ENCODE assay signal across 8 cellular contexts in the genomic region with DNA sequence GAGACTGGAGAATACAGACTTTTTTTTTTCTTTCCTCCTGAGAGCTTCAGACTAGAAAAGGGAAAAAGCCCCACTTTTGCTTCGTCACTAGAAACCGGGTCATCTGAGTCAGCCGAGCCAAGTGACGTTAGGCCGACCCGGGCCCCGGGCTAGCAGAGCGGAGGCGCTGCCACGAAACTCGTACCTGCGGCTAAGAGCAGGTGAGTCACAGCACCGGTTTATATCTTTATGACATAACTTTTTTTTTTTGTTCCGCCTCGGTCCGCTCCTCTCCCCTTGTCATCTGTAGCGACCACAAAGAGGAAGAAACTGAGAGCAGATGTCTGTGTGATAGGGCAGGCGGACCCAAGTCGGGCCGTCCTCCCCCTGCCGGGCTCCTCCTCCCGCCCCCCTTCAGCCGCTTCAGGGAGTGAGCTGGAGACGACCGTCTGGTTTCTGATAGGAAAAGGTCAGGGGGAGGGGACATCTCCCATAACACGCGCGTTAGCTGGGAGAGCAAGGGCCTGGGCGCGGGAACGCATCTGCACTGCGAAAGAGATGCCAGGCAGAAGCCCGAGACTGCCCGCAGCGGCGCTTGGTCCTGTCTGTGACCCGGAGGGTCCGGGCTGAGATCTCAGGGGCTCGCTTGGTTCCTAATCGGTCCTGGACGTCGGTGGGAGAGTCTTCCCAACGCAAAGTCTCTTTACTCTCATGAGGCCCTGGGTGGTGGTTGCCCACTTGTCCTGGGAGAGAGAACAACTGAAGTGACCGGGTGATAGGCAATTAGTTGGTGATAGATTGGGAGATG. TPM values are rescaled to one million over a fixed set of nuclear protein-coding genes. Genes with fewer than 3 reads are reported as not detected.
DNase-seq lines count a peak whose midpoint lies in the region; ATAC-seq, FAIRE-seq and TF ChIP-seq lines count a peak whose summit lies in the region.

No MANE protein-coding gene starts in this region.

- H3K27me3 Mint-ChIP-seq in memory B cell = peaks cover 20% of the 10 kb centered on the region

- H3K9me3 Mint-ChIP-seq in memory B cell = no peaks in the 10 kb centered on the region

- H3K9me3 ChIP-seq in AG04450 (ENCODE audit: control insufficient read depth, insufficient read depth, low read length) = peaks cover 27% of the 10 kb centered on the region; the same call in 1 of the 2 replicates

- TF ChIP-seq CTCF in AG04450 (IDR thresholded peaks at IDR 0.05; ENCODE audit: low read depth, low read length) (no peak), astrocyte of the spinal cord (IDR thresholded peaks at IDR 0.05; ENCODE audit: low read depth, low read length) (no peak)

- DNase-seq in AG04450 (ENCODE audit: low read depth, low spot score) (no peak), NCI-H1048 (lab: John Stamatoyannopoulos, UW) (peak; percentile 62), SIG-M5 treated with dmso at 0.1 percent for 504 hours (lab: John Stamatoyannopoulos, UW; ENCODE audit: unreplicated experiment) (peak; percentile 97), astrocyte of the spinal cord (ENCODE audit: low read depth, low spot score) (no peak), memory B cell (ENCODE audit: low spot score in 2 of 2) (no peak), GM12892 (ENCODE audit: insufficient read length) (no peak)
- peak; percentile 56 for DNase-seq in stimulated activated CD8-positive, alpha-beta memory T cell treated with anti-CD3 and anti-CD28 coated beads, Interleukin-4, amount 100 ng/mL, for 24 hours (ENCODE audit: low read depth)

- peaks cover 83% of the 10 kb centered on the region for H3K27me3 ChIP-seq in AG04450 (ENCODE audit: control insufficient read depth, insufficient read depth, low read length)

- ATAC-seq in GM21528 (IDR thresholded peaks at IDR 0.05; ENCODE audit: low FRiP score, unreplicated experiment) (peak; percentile 54), memory B cell (ENCODE audit: low read depth) (peak; percentile 42)

- CTCF ChIA-PET in AG04450 (lab: Charles Lee) = interaction anchor here (1.1 to 3.9 kb wide), 3 partner anchors 338 to 365 kb away, joined by 4 to 25 read pairs (median 16); no protein-coding TSS in a partner anchor

- H3K36me3 Mint-ChIP-seq in memory B cell = peaks cover 2% of the 10 kb centered on the region

- H3K4me3 ChIP-seq in AG04450 (ENCODE audit: low read depth, low read length) (peak overlapping the region; percentile 22), astrocyte of the spinal cord (ENCODE audit: low read depth, low read length) (peak overlapping the region; percentile 27)

- TF ChIP-seq POLR2A in GM12892 (IDR thresholded peaks at IDR 0.05; ENCODE audit: low read depth, low read length) = no peak

- POLR2A ChIA-PET in AG04450 (lab: Yijun Ruan, JAX) = no interaction called here

- in situ Hi-C loops in astrocyte of the spinal cord (cut with HindIII; ENCODE audit: low sequenced_read_pairs) = no loop called here

- no peak overlapping the region for H3K27ac Mint-ChIP-seq in memory B cell

- peak overlapping the region; percentile 25 for H3K4me3 Mint-ChIP-seq in memory B cell

- no peaks in the 10 kb centered on the region for H3K4me1 Mint-ChIP-seq in memory B cell

- no peak overlapping the region for H3K27ac ChIP-seq in AG04450 (ENCODE audit: low read depth, low read length)

- FAIRE-seq in GM12892 (lab: Jason Lieb, UNC) = no peak

RNA-seq across cellular contexts. Expression of gene TTC6, which starts 0.6 kb away (rescaled TPM):
- polyA plus RNA-seq in AG04450 (2011; rRNA removed) = 0.01 TPM in 1 of 2 replicates, not detected in the other
- polyA minus RNA-seq in AG04450 (2011; rRNA and poly(A)+ RNA removed) = not detected in 2 replicates
- not detected for polyA plus RNA-seq in GM12892 (2012; ENCODE audit: missing spikeins)

RNA-seq across cellular contexts. Expression of gene FOXA1, which starts 1.0 kb away (rescaled TPM):
- polyA plus RNA-seq in AG04450 (2011; rRNA removed) = 0.07 and 0.17 TPM in 2 replicates
- polyA minus RNA-seq in AG04450 (2011; rRNA and poly(A)+ RNA removed) = not detected in 2 replicates
- not detected for polyA plus RNA-seq in GM12892 (2012; ENCODE audit: missing spikeins)

Comparison
In these comparisons a context has a peak if more than half of its experiments do, and no peak if none do; other contexts are left out.
1. DNase-seq: peak in NCI-H1048 (single experiment), SIG-M5 treated with dmso at 0.1 percent for 504 hours (single experiment) and stimulated activated CD8-positive, alpha-beta memory T cell treated with anti-CD3 and anti-CD28 coated beads, Interleukin-4, amount 100 ng/mL, for 24 hours (single experiment); none in AG04450 (single experiment), astrocyte of the spinal cord (single experiment), memory B cell (0 of 2) and GM12892 (single experiment).